ENCODE assay signal across 8 cellular contexts in genomic region chr6:33000053-33000452, GRCh38. TPM values are rescaled to one million over a fixed set of nuclear protein-coding genes. Genes with fewer than 3 reads are reported as not detected.
DNase-seq lines count a peak whose midpoint lies in the region; ATAC-seq, FAIRE-seq and TF ChIP-seq lines count a peak whose summit lies in the region.

No MANE protein-coding gene starts in this region.

- peak; percentile 74 for DNase-seq in Calu3
- DNase-seq in GM19238 (ENCODE audit: insufficient read length, low spot score) = peak; percentile 40
- DNase-seq in SK-MEL-5 (ENCODE audit: low read depth, low spot score) = peak; percentile 55
- no peak for DNase-seq in kidney
- DNase-seq in EL = no peak
- DNase-seq in mesothelial cell of epicardium (ENCODE audit: low spot score in 2 of 2, unreplicated experiment in 2 of 2) = no peak

- H3K9me3 ChIP-seq in kidney (ENCODE audit: control insufficient read depth in 1 of 2, low read length in 2 of 2) = no peaks in the 10 kb centered on the region

- in situ Hi-C loops in SK-MEL-5 (cut with HindIII; ENCODE audit: low pct_unique_long_range_greater_than_20kb, low sequenced_read_pairs) = no loop called here

- ATAC-seq in HG03460 (IDR thresholded peaks at IDR 0.05; ENCODE audit: unreplicated experiment) (no peak), GM18520 (IDR thresholded peaks at IDR 0.05; ENCODE audit: unreplicated experiment) (no peak)

- H3K36me3 Mint-ChIP-seq in Calu3 (ENCODE audit: insufficient read depth, unreplicated experiment) (no peaks in the 10 kb centered on the region), mesothelial cell of epicardium (no peaks in the 10 kb centered on the region)

- CTCF ChIA-PET in Calu3 (lab: Charles Lee) = interaction anchor here (0.7 to 2.9 kb wide), 9 partner anchors 13 to 248 kb away, joined by 3 to 10 read pairs (median 4); partner anchors contain the start of gene HLA-DMA

- peak; percentile 70 for TF ChIP-seq CTCF in Calu3 (IDR thresholded peaks at IDR 0.05; ENCODE audit: unreplicated experiment)
- peak; percentile 45 for TF ChIP-seq CTCF in kidney (IDR thresholded peaks at IDR 0.05; ENCODE audit: borderline replicate concordance, extremely low read depth, insufficient read depth)
- TF ChIP-seq CTCF in mesothelial cell of epicardium (IDR thresholded peaks at IDR 0.05; ENCODE audit: unreplicated experiment) = no peak

- H3K4me3 ChIP-seq in kidney (ENCODE audit: low read length in 2 of 2) = no peak overlapping the region

- no peak for FAIRE-seq in kidney (lab: Jason Lieb, UNC)

- no peak overlapping the region for H3K4me3 Mint-ChIP-seq in Calu3 (ENCODE audit: low read depth, unreplicated experiment)
- no peak overlapping the region for H3K4me3 Mint-ChIP-seq in mesothelial cell of epicardium

- peaks cover 63% of the 10 kb centered on the region for H3K27me3 Mint-ChIP-seq in Calu3 (ENCODE audit: unreplicated experiment)
- H3K27me3 Mint-ChIP-seq in mesothelial cell of epicardium (ENCODE audit: low read depth) = peaks cover 80% of the 10 kb centered on the region

- H3K4me1 Mint-ChIP-seq in Calu3 (ENCODE audit: low read depth, unreplicated experiment) (peaks cover 10% of the 10 kb centered on the region), mesothelial cell of epicardium (no peaks in the 10 kb centered on the region)

- H3K36me3 ChIP-seq in kidney (ENCODE audit: control insufficient read depth in 1 of 2, insufficient read depth in 2 of 2, low read length in 2 of 2) = no peaks in the 10 kb centered on the region

- no peak overlapping the region for H3K27ac Mint-ChIP-seq in Calu3 (ENCODE audit: unreplicated experiment)
- H3K27ac Mint-ChIP-seq in mesothelial cell of epicardium = no peak overlapping the region

- no TSS peak for BruUV-seq in Calu3 (replicated peaks; lab: Mats Ljungman, UMichigan)

- no peaks in the 10 kb centered on the region for H3K4me1 ChIP-seq in kidney (ENCODE audit: control insufficient read depth in 1 of 2, insufficient read depth in 1 of 2, low read depth in 1 of 2, low read length in 2 of 2)

- no peak overlapping the region for H3K27ac ChIP-seq in kidney (ENCODE audit: low read depth in 2 of 2, low read length in 2 of 2)

- intact Hi-C loops in Calu3 (cut with micrococcal nuclease; ENCODE audit: unreplicated experiment) (loop anchor here (1.0 to 2.0 kb wide), 2 partner anchors 149 to 172 kb away; no protein-coding TSS in a partner anchor), kidney (cut with DNase I) (no loop called here)

- no peaks in the 10 kb centered on the region for H3K9me3 Mint-ChIP-seq in Calu3 (ENCODE audit: low read depth, unreplicated experiment)
- no peaks in the 10 kb centered on the region for H3K9me3 Mint-ChIP-seq in mesothelial cell of epicardium

- no peak overlapping the region for H3K9ac ChIP-seq in kidney (ENCODE audit: low read length in 2 of 2)

RNA-seq across cellular contexts. Expression of gene HLA-DOA, which starts 9.3 kb away (rescaled TPM):
- total RNA-seq in Calu3 (2022) = 1.7 and 4.1 TPM in 2 replicates
- 0.13 and 0.16 TPM in 2 replicates for total RNA-seq in SK-MEL-5 (2014; rRNA removed; shearing (Covaris generic))
- 0.83 and 0.98 TPM in 2 replicates for polyA plus RNA-seq in SK-MEL-5 (2015; cell fraction: cytosol; rRNA removed)
- polyA plus RNA-seq in SK-MEL-5 (2015; cell fraction: nucleus; rRNA removed) = 0.62 and 0.68 TPM in 2 replicates
- 21.6 TPM for total RNA-seq in kidney
- polyA plus RNA-seq in kidney (ENCODE audit: insufficient read depth, low read depth, low replicate concordance) = 10.8 TPM
- 4.8 to 6.1 TPM (median 5.8 TPM) in 3 replicates for total RNA-seq in mesothelial cell of epicardium

RNA-seq across cellular contexts. Expression of gene BRD2, which starts 31.7 kb away (rescaled TPM):
- total RNA-seq in Calu3 (2022) (351 and 356 TPM in 2 replicates), kidney (184 TPM), mesothelial cell of epicardium (235 to 261 TPM (median 246 TPM) in 3 replicates)
- total RNA-seq in SK-MEL-5 (2014; rRNA removed; shearing (Covaris generic)) = 96.2 and 107 TPM in 2 replicates
- polyA plus RNA-seq in SK-MEL-5 (2015; cell fraction: cytosol; rRNA removed) = 137 and 185 TPM in 2 replicates
- polyA plus RNA-seq in SK-MEL-5 (2015; cell fraction: nucleus; rRNA removed) = 311 and 340 TPM in 2 replicates
- polyA plus RNA-seq in kidney (ENCODE audit: insufficient read depth, low read depth, low replicate concordance) = 73.9 TPM

RNA-seq across cellular contexts. Expression of gene HLA-DMA, which starts 47.2 kb away (rescaled TPM):
- 98.0 and 104 TPM in 2 replicates for total RNA-seq in Calu3 (2022)
- 34.0 and 35.3 TPM in 2 replicates for total RNA-seq in SK-MEL-5 (2014; rRNA removed; shearing (Covaris generic))
- 45.1 and 49.9 TPM in 2 replicates for polyA plus RNA-seq in SK-MEL-5 (2015; cell fraction: cytosol; rRNA removed)
- polyA plus RNA-seq in SK-MEL-5 (2015; cell fraction: nucleus; rRNA removed) = 12.0 and 29.2 TPM in 2 replicates
- total RNA-seq in kidney = 98.5 TPM
- polyA plus RNA-seq in kidney (ENCODE audit: insufficient read depth, low read depth, low replicate concordance) = 101 TPM
- 1.7 to 2.1 TPM (median 2.0 TPM) in 3 replicates for total RNA-seq in mesothelial cell of epicardium

RNA-seq across cellular contexts. Expression of gene HLA-DMB, which starts 59.2 kb away (rescaled TPM):
- total RNA-seq in Calu3 (2022) = 32.4 and 35.9 TPM in 2 replicates
- total RNA-seq in SK-MEL-5 (2014; rRNA removed; shearing (Covaris generic)) = 1.9 and 2.6 TPM in 2 replicates
- polyA plus RNA-seq in SK-MEL-5 (2015; cell fraction: cytosol; rRNA removed) = 5.0 and 8.1 TPM in 2 replicates
- polyA plus RNA-seq in SK-MEL-5 (2015; cell fraction: nucleus; rRNA removed) = 0.75 and 4.3 TPM in 2 replicates
- 78.0 TPM for total RNA-seq in kidney
- 45.5 TPM for polyA plus RNA-seq in kidney (ENCODE audit: insufficient read depth, low read depth, low replicate concordance)
- not detected in 3 replicates for total RNA-seq in mesothelial cell of epicardium

Comparison
In these comparisons a context has a peak if more than half of its experiments do, and no peak if none do; other contexts are left out.
1. DNase-seq: peak in Calu3 (single experiment), GM19238 (single experiment) and SK-MEL-5 (single experiment); none in kidney (single experiment), EL (single experiment) and mesothelial cell of epicardium (0 of 2).
2. RNA of gene HLA-DMA, which starts 47.2 kb away (total RNA-seq): 98.0 to 104 TPM in Calu3, 98.5 TPM in kidney (single experiment) and 34.0 to 35.3 TPM in SK-MEL-5; 1.7 to 2.1 TPM in mesothelial cell of epicardium; every median in the first group is over 10 times any median in the second.